Comparison of ENCODE assay signal across 10 cellular contexts in the genomic region with DNA sequence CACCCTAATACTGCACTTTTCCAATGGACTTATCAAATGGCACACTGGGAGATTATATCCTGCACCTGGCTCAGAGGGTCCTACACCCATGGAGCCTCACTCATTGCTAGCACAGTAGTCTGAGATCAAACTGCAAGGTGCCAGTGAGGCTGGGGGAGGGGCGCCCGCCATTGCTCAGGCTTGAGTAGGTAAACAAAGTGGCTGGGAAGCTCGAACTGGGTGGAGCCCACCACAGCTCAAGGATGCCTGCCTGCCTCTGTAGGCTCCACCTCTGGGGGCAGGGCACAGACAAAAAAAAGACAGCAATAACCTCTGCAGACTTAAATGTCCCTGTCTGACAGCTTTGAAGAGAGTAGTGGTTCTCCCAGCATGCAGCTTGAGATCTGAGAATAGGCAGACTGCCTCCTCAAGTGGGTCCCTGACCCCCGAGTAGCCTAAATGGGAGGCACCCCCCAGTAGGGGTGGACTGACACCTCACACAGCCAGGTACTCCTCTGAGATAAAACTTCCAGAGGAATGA. TPM values are rescaled to one million over a fixed set of nuclear protein-coding genes. Genes with fewer than 3 reads are reported as not detected.
"Had no signal": no experiment of that assay in that cellular context is flagged by ENCODE, and none has a peak within 500 bp of the region (broad histone marks: within the 10 kb centered on the region; RNA-seq: fewer than 3 reads in every experiment).

No MANE protein-coding gene starts in this region.

RNA-seq across cellular contexts. Expression of gene ITGAX, which starts 16.8 kb away (rescaled TPM):
- total RNA-seq: bronchial epithelial cell, PC-3, SJSA1 had no signal

RNA-seq across cellular contexts. Expression of gene ITGAD, which starts 54.9 kb away (rescaled TPM):
- total RNA-seq: activated CD8-positive, alpha-beta T cell treated with anti-CD3 and anti-CD28 coated beads for 36 hours; activated naive CD4-positive, alpha-beta T cell treated with anti-CD3 and anti-CD28 coated beads, Interleukin-2, amount 50 U/mL, for 72 hours; activated T-helper 1 cell treated with anti-CD3 and anti-CD28 coated beads, Interleukin-12 subunit alpha, Interleukin-12 subunit beta, Interleukin-2, Interleukin-4 antibody, amounts not matched to agents 30 ng/mL and 10 ng/mL and 1 ng/mL, durations not matched to agents 14 hours and 24 hours and 36 hours; bronchial epithelial cell; IMR-90; K562; PC-3; SJSA1; T-helper 17 cell had no signal
- polyA plus RNA-seq: IMR-90, K562, SK-N-SH had no signal
